28 cellular contexts compared by ENCODE assay signal in genomic region chr14:34571771-34572170, GRCh38.
"Had no signal": no experiment of that assay in that cellular context is flagged by ENCODE, and none has a peak within 500 bp of the region (broad histone marks: within the 10 kb centered on the region; RNA-seq: fewer than 3 reads in every experiment).

No MANE protein-coding gene starts in this region.

- H3K4me1 Mint-ChIP-seq: activated CD4-positive, alpha-beta T cell treated with anti-CD3 and anti-CD28 coated beads, Interleukin-2, amount 10 ng/mL, durations not matched to agents 24 days and 14 days; activated T-helper 17 cell treated with anti-CD3 and anti-CD28 coated beads, Interleukin-2, amount 50 U/mL, for 72 hours; central memory CD8-positive, alpha-beta T cell had no signal

- H3K27ac ChIP-seq: brain microvascular endothelial cell, RWPE1 had no signal

- H3K27me3 ChIP-seq: brain microvascular endothelial cell, MG63 had no signal

- H3K27me3 Mint-ChIP-seq: activated CD4-positive, alpha-beta T cell treated with anti-CD3 and anti-CD28 coated beads, Interleukin-2, amount 10 ng/mL, durations not matched to agents 24 days and 14 days; activated CD8-positive, alpha-beta T cell treated with anti-CD3 and anti-CD28 coated beads for 36 hours; activated T-helper 17 cell treated with anti-CD3 and anti-CD28 coated beads, Interleukin-2, amount 50 U/mL, for 72 hours; central memory CD8-positive, alpha-beta T cell had no signal

- ATAC-seq: activated CD8-positive, alpha-beta T cell treated with anti-CD3 and anti-CD28 coated beads for 36 hours; activated naive CD4-positive, alpha-beta T cell treated with anti-CD3 and anti-CD28 coated beads, Interleukin-2, amount 50 U/mL, for 72 hours; activated T-cell treated with anti-CD3 and anti-CD28 coated beads, Interleukin-2, amount 50 U/mL, for 72 hours; activated T-helper 17 cell treated with anti-CD3 and anti-CD28 coated beads, Interleukin-2, amount 50 U/mL, for 72 hours; K562; PC-3; Right ventricle myocardium inferior had no signal

- H3K9me3 Mint-ChIP-seq: activated CD4-positive, alpha-beta T cell treated with anti-CD3 and anti-CD28 coated beads, Interleukin-2, amount 10 ng/mL, durations not matched to agents 24 days and 14 days; activated CD8-positive, alpha-beta T cell treated with anti-CD3 and anti-CD28 coated beads for 36 hours; activated naive CD4-positive, alpha-beta T cell treated with anti-CD3 and anti-CD28 coated beads for 36 hours; activated naive CD4-positive, alpha-beta T cell treated with anti-CD3 and anti-CD28 coated beads, Interleukin-2, amount 50 U/mL, for 72 hours; activated T-cell treated with anti-CD3 and anti-CD28 coated beads, Interleukin-2, amount 50 U/mL, for 72 hours; activated T-helper 17 cell treated with anti-CD3 and anti-CD28 coated beads, Interleukin-2, amount 50 U/mL, for 72 hours; central memory CD8-positive, alpha-beta T cell had no signal

- H3K27ac Mint-ChIP-seq: activated CD4-positive, alpha-beta T cell treated with anti-CD3 and anti-CD28 coated beads, Interleukin-2, amount 10 ng/mL, durations not matched to agents 24 days and 14 days; activated CD8-positive, alpha-beta T cell treated with anti-CD3 and anti-CD28 coated beads for 36 hours; activated T-cell treated with anti-CD3 and anti-CD28 coated beads, Interleukin-2, amount 50 U/mL, for 72 hours; activated T-helper 17 cell treated with anti-CD3 and anti-CD28 coated beads, Interleukin-2, amount 50 U/mL, for 72 hours had no signal

- H3K4me3 Mint-ChIP-seq: activated CD4-positive, alpha-beta T cell treated with anti-CD3 and anti-CD28 coated beads, Interleukin-2, amount 10 ng/mL, durations not matched to agents 24 days and 14 days; activated CD8-positive, alpha-beta T cell treated with anti-CD3 and anti-CD28 coated beads for 36 hours; activated naive CD4-positive, alpha-beta T cell treated with anti-CD3 and anti-CD28 coated beads for 36 hours; activated T-cell treated with anti-CD3 and anti-CD28 coated beads, Interleukin-2, amount 50 U/mL, for 72 hours; activated T-helper 17 cell treated with anti-CD3 and anti-CD28 coated beads, Interleukin-2, amount 50 U/mL, for 72 hours; central memory CD8-positive, alpha-beta T cell had no signal

- H3K9me3 ChIP-seq: MG63 had no signal

- H3K4me3 ChIP-seq: K562, MG63 had no signal

- DNase-seq: activated CD4-positive, alpha-beta T cell treated with anti-CD3 and anti-CD28 coated beads, Interleukin-2, amount 10 ng/mL, durations not matched to agents 24 days and 14 days; activated CD4-positive, alpha-beta T cell treated with anti-CD3 and anti-CD28 coated beads, Interleukin-2, amount 50 U/mL, for 4 hours; activated CD8-positive, alpha-beta T cell treated with anti-CD3 and anti-CD28 coated beads for 36 hours; activated gamma-delta T cell treated with Interleukin-2 at 50 U/mL for 16 hours; activated naive CD4-positive, alpha-beta T cell treated with anti-CD3 and anti-CD28 coated beads for 36 hours; activated T-cell treated with anti-CD3 and anti-CD28 coated beads, Interleukin-2, amount 50 U/mL, for 1 hour; activated T-cell treated with anti-CD3 and anti-CD28 coated beads, Interleukin-2, amount 50 U/mL, for 72 hours; amniotic stem cell; brain microvascular endothelial cell; Karpas-422; MG63; NCI-H1048; NCI-H1105 treated with DMSO at 0.1 percent for 48 hours; NCI-H1436; NCI-H1694; NCI-H1930; NCI-H2081 treated with DMSO at 0.1 percent for 48 hours; NCI-H226; NCI-H446 treated with DMSO at 0.1 percent for 48 hours; NCI-H524; NCI-H69; PC-3 had no signal
